Comparison of ENCODE assay signal across 10 cellular contexts in the genomic region with DNA sequence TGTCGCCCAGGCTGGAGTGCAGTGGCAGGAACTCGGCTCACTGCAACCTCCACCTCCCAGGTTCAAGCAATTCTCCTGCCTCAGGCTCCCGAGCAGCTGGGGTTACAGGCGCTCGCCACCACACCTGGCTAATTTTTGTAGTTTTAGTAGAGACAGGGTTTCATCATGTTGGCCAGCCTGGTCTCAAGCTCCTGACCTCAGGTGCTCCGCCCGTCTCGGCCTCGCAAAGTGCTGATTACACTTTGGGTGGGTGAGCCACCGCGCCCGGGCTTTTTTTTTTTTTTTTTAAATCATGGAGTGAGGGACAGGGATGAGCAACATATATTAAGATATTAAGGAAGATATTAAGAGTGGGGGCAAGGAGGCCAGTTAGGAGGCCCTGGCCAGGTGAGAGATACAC. TPM values are rescaled to one million over a fixed set of nuclear protein-coding genes. Genes with fewer than 3 reads are reported as not detected.
DNase-seq lines count a peak whose midpoint lies in the region; ATAC-seq, FAIRE-seq and TF ChIP-seq lines count a peak whose summit lies in the region.
"Not testable (repeated sequence)": the region's sequence is repeated elsewhere in the genome, so short reads cannot be mapped to it uniquely, and the experiment has no call there.
"Had no signal": no experiment of that assay in that cellular context is flagged by ENCODE, and none has a peak within 500 bp of the region (broad histone marks: within the 10 kb centered on the region; RNA-seq: fewer than 3 reads in every experiment).

No MANE protein-coding gene starts in this region.

- H3K4me3 ChIP-seq in BLaER1 treated with 17β-estradiol and CSF1 and Interleukin-3, amounts not matched to agents 10 nM and 100 nM = peak overlapping the region; percentile 74 to 97 (median 86)
- H3K4me3 ChIP-seq in Panc1 (ENCODE audit: low read depth in 2 of 2, low read length in 2 of 2) (peak overlapping the region; percentile 81 to 87), bronchial epithelial cell (ENCODE audit: low read depth, low read length) (peak overlapping the region; percentile 47), heart right ventricle (peak overlapping the region in 6 of 10 donors; percentile 77 to 92 (median 85)), smooth muscle cell (peak overlapping the region; percentile 61)

- peaks cover 40% of the 10 kb centered on the region for H3K79me2 ChIP-seq in smooth muscle cell (ENCODE audit: low read depth)

- not testable (repeated sequence) for FAIRE-seq in bronchial epithelial cell (lab: Jason Lieb, UNC)

- H3K4me1 ChIP-seq in BLaER1 treated with 17β-estradiol and CSF1 and Interleukin-3, amounts not matched to agents 10 nM and 100 nM = peaks cover 41 to 70% (median 50%) of the 10 kb centered on the region in 10 experiments
- H3K4me1 ChIP-seq in Panc1 (ENCODE audit: control insufficient read depth, insufficient read depth, low read length) (peaks cover 15% of the 10 kb centered on the region), heart right ventricle (peaks cover 0 to 56% (median 47%) of the 10 kb centered on the region in 9 donors), smooth muscle cell (ENCODE audit: low read depth) (peaks cover 17% of the 10 kb centered on the region)

- POLR2A ChIA-PET in Panc1 (lab: Charles Lee) = interaction anchor here (0.6 to 0.7 kb wide), 4 partner anchors 14 to 631 kb away, joined by 3 to 10 read pairs (median 6); no protein-coding TSS in a partner anchor

- peaks cover 0 to 31% (median 12%) of the 10 kb centered on the region in 11 experiments; a peak in 10 of 22 replicates for H4K20me1 ChIP-seq in BLaER1 treated with 17β-estradiol and CSF1 and Interleukin-3, amounts not matched to agents 10 nM and 100 nM
- H4K20me1 ChIP-seq in smooth muscle cell (ENCODE audit: low read depth) = not testable (repeated sequence)

- H3K4me3 Mint-ChIP-seq in HFFc6 (peak overlapping the region; percentile 98), naive B cell (peak overlapping the region; percentile 90 to 99 (median 96))
- H3K4me3 Mint-ChIP-seq in activated CD8-positive, alpha-beta memory T cell treated with anti-CD3 and anti-CD28 coated beads, Interleukin-2, amount 10 ng/mL, durations not matched to agents 7 days and 5 days = peak overlapping the region; percentile 87

- peak overlapping the region; percentile 88 for H3K27ac Mint-ChIP-seq in HFFc6
- H3K27ac Mint-ChIP-seq in activated CD8-positive, alpha-beta memory T cell treated with anti-CD3 and anti-CD28 coated beads, Interleukin-2, amount 10 ng/mL, durations not matched to agents 7 days and 5 days = peak overlapping the region; percentile 88
- H3K27ac Mint-ChIP-seq in naive B cell = peak overlapping the region; percentile 96 to 99 (median 98)

- intact Hi-C loops in Panc1 (cut with micrococcal nuclease; ENCODE audit: unreplicated experiment) = not testable (repeated sequence)
- intact Hi-C loops in heart right ventricle (cut with DNase I) = loop anchor here in 1 of 10 donors (5.0 kb wide), 1 partner anchor 213 kb away; the partner anchor contains the start of gene EIF4A2

- WGBS in heart right ventricle, 2 donors = 86 to 88% methylated on average over 12 of the region's 12 CpGs
- 91% methylated on average over 12 of the region's 12 CpGs for WGBS in smooth muscle cell (ENCODE audit: low lambda C conversion rate)

- not testable (repeated sequence) for H3K9me3 Mint-ChIP-seq in HFFc6; activated CD8-positive, alpha-beta memory T cell treated with anti-CD3 and anti-CD28 coated beads, Interleukin-2, amount 10 ng/mL, durations not matched to agents 7 days and 5 days (ENCODE audit: low read depth); naive B cell

- in situ Hi-C loops in Panc1 (cut with HindIII; ENCODE audit: low pct_unique_long_range_greater_than_20kb, low sequenced_read_pairs) = not testable (repeated sequence)

- peaks cover 54% of the 10 kb centered on the region for H3K4me1 Mint-ChIP-seq in HFFc6 (ENCODE audit: low read depth)
- H3K4me1 Mint-ChIP-seq in activated CD8-positive, alpha-beta memory T cell treated with anti-CD3 and anti-CD28 coated beads, Interleukin-2, amount 10 ng/mL, durations not matched to agents 7 days and 5 days = peaks cover 54% of the 10 kb centered on the region
- H3K4me1 Mint-ChIP-seq in naive B cell = peaks cover 37 to 55% (median 50%) of the 10 kb centered on the region in 3 donors

- H3F3A ChIP-seq in smooth muscle cell (ENCODE audit: low read depth) = not testable (repeated sequence)

- H3K36me3 Mint-ChIP-seq in HFFc6 (ENCODE audit: low read depth); naive B cell: not testable (repeated sequence)
- peaks cover 15% of the 10 kb centered on the region for H3K36me3 Mint-ChIP-seq in activated CD8-positive, alpha-beta memory T cell treated with anti-CD3 and anti-CD28 coated beads, Interleukin-2, amount 10 ng/mL, durations not matched to agents 7 days and 5 days

- not testable (repeated sequence) for H3K9me3 ChIP-seq in BLaER1 treated with 17β-estradiol and CSF1 and Interleukin-3, amounts not matched to agents 10 nM and 100 nM (replicated peaks in 1 of 11); Panc1 (ENCODE audit: control insufficient read depth, insufficient read depth, low read depth, low read length); heart right ventricle; smooth muscle cell (replicated peaks; ENCODE audit: low read depth)

- peak overlapping the region; percentile 79 to 96 (median 85) for H3K9ac ChIP-seq in BLaER1 treated with 17β-estradiol and CSF1 and Interleukin-3, amounts not matched to agents 10 nM and 100 nM
- not testable (repeated sequence) for H3K9ac ChIP-seq in smooth muscle cell (ENCODE audit: low read depth)

- peak overlapping the region; percentile 76 to 97 (median 94) for H3K4me2 ChIP-seq in BLaER1 treated with 17β-estradiol and CSF1 and Interleukin-3, amounts not matched to agents 10 nM and 100 nM
- H3K4me2 ChIP-seq in smooth muscle cell = peak overlapping the region; percentile 92

- not testable (repeated sequence) for DNase-seq in HFFc6; Panc1 (ENCODE audit: low read depth, low spot score); activated CD8-positive, alpha-beta memory T cell treated with anti-CD3 and anti-CD28 coated beads, Interleukin-2, amount 10 ng/mL, durations not matched to agents 7 days and 5 days; bronchial epithelial cell (ENCODE audit: low read depth); heart right ventricle; naive B cell; smooth muscle cell (lab: John Stamatoyannopoulos, UW; ENCODE audit: unreplicated experiment)

- H3K36me3 ChIP-seq in BLaER1 treated with 17β-estradiol and CSF1 and Interleukin-3, amounts not matched to agents 10 nM and 100 nM = peaks cover 22 to 26% (median 25%) of the 10 kb centered on the region in 11 experiments
- H3K36me3 ChIP-seq in Panc1 (ENCODE audit: control insufficient read depth, insufficient read depth, low read length) = peaks cover 30% of the 10 kb centered on the region
- not testable (repeated sequence) for H3K36me3 ChIP-seq in bronchial epithelial cell (ENCODE audit: control insufficient read depth, insufficient read depth, low read length); smooth muscle cell (ENCODE audit: low read depth)
- H3K36me3 ChIP-seq in heart right ventricle = peaks cover 0 to 25% (median 10%) of the 10 kb centered on the region in 9 donors

- H2AFZ ChIP-seq in smooth muscle cell (ENCODE audit: low read depth) = peak overlapping the region; percentile 81

- H3K27me3 Mint-ChIP-seq in HFFc6 (ENCODE audit: insufficient read depth); activated CD8-positive, alpha-beta memory T cell treated with anti-CD3 and anti-CD28 coated beads, Interleukin-2, amount 10 ng/mL, durations not matched to agents 7 days and 5 days; naive B cell: not testable (repeated sequence)

- CTCF ChIA-PET in Panc1 (lab: Charles Lee) = interaction anchor here (0.7 kb wide), 1 partner anchor 1754 kb away, joined by 3 read pairs; no protein-coding TSS in a partner anchor
- CTCF ChIA-PET in activated CD8-positive, alpha-beta memory T cell treated with anti-CD3 and anti-CD28 coated beads, Interleukin-2, amount 10 ng/mL, durations not matched to agents 7 days and 5 days (lab: Charles Lee) = interaction anchor here (1.1 to 6.9 kb wide), 3 partner anchors 29 to 252 kb away, joined by 3 to 64 read pairs (median 5); no protein-coding TSS in a partner anchor

- H3K27me3 ChIP-seq in BLaER1 treated with 17β-estradiol and CSF1 and Interleukin-3, amounts not matched to agents 10 nM and 100 nM; Panc1 (ENCODE audit: control insufficient read depth, insufficient read depth, low read length); bronchial epithelial cell (ENCODE audit: control insufficient read depth, insufficient read depth, low read length); heart right ventricle; smooth muscle cell (ENCODE audit: low read depth): not testable (repeated sequence)

- not testable (repeated sequence) for ATAC-seq in Panc1; activated CD8-positive, alpha-beta memory T cell treated with anti-CD3 and anti-CD28 coated beads, Interleukin-2, amount 10 ng/mL, durations not matched to agents 7 days and 5 days; heart right ventricle; naive B cell (ENCODE audit: low read depth in 2 of 2)

- not testable (repeated sequence) for BruUV-seq in Panc1 (replicated peaks; lab: Mats Ljungman, UMichigan)

- H3K27ac ChIP-seq in BLaER1 treated with 17β-estradiol and CSF1 and Interleukin-3, amounts not matched to agents 10 nM and 100 nM = peak overlapping the region in 9 of 11 experiments; percentile 64 to 89 (median 75); a peak in 15 of 22 replicates
- H3K27ac ChIP-seq in Panc1 (ENCODE audit: low read length) (peak overlapping the region; percentile 85), heart right ventricle (peak overlapping the region in 2 of 10 donors; percentile 9 to 92)
- not testable (repeated sequence) for H3K27ac ChIP-seq in smooth muscle cell (ENCODE audit: low read depth)

- TF ChIP-seq CTCF in HFFc6 (IDR thresholded peaks at IDR 0.05); Panc1 (IDR thresholded peaks at IDR 0.05); bronchial epithelial cell (IDR thresholded peaks at IDR 0.05; ENCODE audit: insufficient read depth, low read length, severe bottlenecking); heart right ventricle (IDR thresholded peaks at IDR 0.05); smooth muscle cell (IDR thresholded peaks at IDR 0.05; ENCODE audit: borderline replicate concordance, insufficient read depth, poor library complexity, severe bottlenecking): not testable (repeated sequence)

RNA-seq across cellular contexts. Expression of gene DNAJB11, which starts 1.2 kb away (rescaled TPM):
- 10 to 100 TPM; 76.8 to 94.0 (median 84.2) TPM for total RNA-seq in HFFc6 (2021; fragmentation: NEBNext Ultra II Directional; extraction: Animal tissue kit (Norgen Biotek cat#: 25700))
- 87.9 TPM for total RNA-seq in Panc1 (2021; ENCODE audit: unreplicated experiment)
- polyA plus RNA-seq in Panc1 (2012; ENCODE audit: insufficient read length) = 81.7 TPM
- total RNA-seq in activated CD8-positive, alpha-beta memory T cell treated with anti-CD3 and anti-CD28 coated beads, Interleukin-2, amount 10 ng/mL, durations not matched to agents 7 days and 5 days = 10 to 100 TPM; 48.6 to 61.3 TPM
- total RNA-seq in bronchial epithelial cell = 66.6 and 94.5 TPM in 2 replicates
- total RNA-seq in heart right ventricle = 10 to 100 TPM; 17.9 to 39.9 (median 23.9) TPM
- 100 to 1,000 TPM in 1 of 2 donors, 10 to 100 TPM in 1; 36.9 to 147 TPM for polyA plus RNA-seq in heart right ventricle
- polyA plus RNA-seq in naive B cell (ENCODE audit: low read depth in 6 of 6) = 10 to 100 TPM; 31.3 to 41.1 (median 37.7) TPM
- 103 and 115 TPM in 2 replicates for total RNA-seq in smooth muscle cell
- polyA plus RNA-seq in smooth muscle cell = 136 and 138 TPM in 2 replicates

RNA-seq across cellular contexts. Expression of gene TBCCD1, which starts 2.2 kb away (rescaled TPM):
- total RNA-seq in HFFc6 (2021; fragmentation: NEBNext Ultra II Directional; extraction: Animal tissue kit (Norgen Biotek cat#: 25700)) = 1 to 10 TPM; 4.8 to 8.0 (median 6.0) TPM
- 14.5 TPM for total RNA-seq in Panc1 (2021; ENCODE audit: unreplicated experiment)
- polyA plus RNA-seq in Panc1 (2012; ENCODE audit: insufficient read length) = 8.3 TPM
- total RNA-seq in activated CD8-positive, alpha-beta memory T cell treated with anti-CD3 and anti-CD28 coated beads, Interleukin-2, amount 10 ng/mL, durations not matched to agents 7 days and 5 days = 10 to 100 TPM; 16.6 to 17.5 TPM
- total RNA-seq in bronchial epithelial cell = 13.7 and 14.7 TPM in 2 replicates
- 1 to 10 TPM; 5.6 to 7.9 (median 6.9) TPM for total RNA-seq in heart right ventricle
- 1 to 10 TPM; 3.1 to 5.7 TPM for polyA plus RNA-seq in heart right ventricle
- 10 to 100 TPM; 12.0 to 32.7 (median 19.7) TPM for polyA plus RNA-seq in naive B cell (ENCODE audit: low read depth in 6 of 6)
- total RNA-seq in smooth muscle cell = 12.2 and 15.2 TPM in 2 replicates
- 15.5 and 19.5 TPM in 2 replicates for polyA plus RNA-seq in smooth muscle cell

RNA-seq across cellular contexts. Expression of gene CRYGS, which starts 25.2 kb away (rescaled TPM):
- total RNA-seq in HFFc6 (2021; fragmentation: NEBNext Ultra II Directional; extraction: Animal tissue kit (Norgen Biotek cat#: 25700)) = under 1 TPM; 0.34 to 0.87 (median 0.68) TPM
- total RNA-seq in Panc1 (2021; ENCODE audit: unreplicated experiment) (2.8 TPM), bronchial epithelial cell (0.79 and 1.7 TPM in 2 replicates), heart right ventricle (1 to 10 TPM in 5 of 10 donors, under 1 TPM in 5; 0.28 to 1.6 (median 1.00) TPM), smooth muscle cell (5.5 and 9.2 TPM in 2 replicates)
- 0.98 TPM for polyA plus RNA-seq in Panc1 (2012; ENCODE audit: insufficient read length)
- 1 to 10 TPM; 3.8 to 4.7 TPM for total RNA-seq in activated CD8-positive, alpha-beta memory T cell treated with anti-CD3 and anti-CD28 coated beads, Interleukin-2, amount 10 ng/mL, durations not matched to agents 7 days and 5 days
- polyA plus RNA-seq in heart right ventricle (1 to 10 TPM; 1.2 to 8.9 TPM), naive B cell (ENCODE audit: low read depth in 6 of 6) (not detected), smooth muscle cell (6.6 and 13.5 TPM in 2 replicates)

RNA-seq across cellular contexts. Expression of gene AHSG, which starts 43.5 kb away (rescaled TPM):
- total RNA-seq in HFFc6 (2021; fragmentation: NEBNext Ultra II Directional; extraction: Animal tissue kit (Norgen Biotek cat#: 25700)) = not detected
- total RNA-seq in Panc1 (2021; ENCODE audit: unreplicated experiment) = 0.85 TPM
- polyA plus RNA-seq in Panc1 (2012; ENCODE audit: insufficient read length) = not detected
- not detected for total RNA-seq in activated CD8-positive, alpha-beta memory T cell treated with anti-CD3 and anti-CD28 coated beads, Interleukin-2, amount 10 ng/mL, durations not matched to agents 7 days and 5 days
- total RNA-seq in bronchial epithelial cell = 0.13 TPM in 1 of 2 replicates, not detected in the other
- not detected for total RNA-seq in heart right ventricle
- not detected for polyA plus RNA-seq in heart right ventricle
- polyA plus RNA-seq in naive B cell (ENCODE audit: low read depth in 6 of 6) = not detected
- 0.18 TPM in 1 of 2 replicates, not detected in the other for total RNA-seq in smooth muscle cell
- polyA plus RNA-seq in smooth muscle cell = 0.16 and 0.26 TPM in 2 replicates
- total RNA-seq: fibroblast of villous mesenchyme, kidney had no signal
